Comparison of ENCODE assay signal across 18 cellular contexts in genomic region chr10:93567277-93568104, GRCh38. TPM values are rescaled to one million over a fixed set of nuclear protein-coding genes. Genes with fewer than 3 reads are reported as not detected.
DNase-seq lines count a peak whose midpoint lies in the region; ATAC-seq and TF ChIP-seq lines count a peak whose summit lies in the region.
"Had no signal": no experiment of that assay in that cellular context is flagged by ENCODE, and none has a peak within 500 bp of the region (broad histone marks: within the 10 kb centered on the region; RNA-seq: fewer than 3 reads in every experiment).

No MANE protein-coding gene starts in this region.

- peak overlapping the region in 1 of 4 donors; percentile 15 for H3K27ac ChIP-seq in transverse colon
- H3K27ac ChIP-seq: 22Rv1 had no signal

- TF ChIP-seq EP300 in transverse colon (IDR thresholded peaks at IDR 0.05; ENCODE audit: low read depth) = no peak

- no peak for TF ChIP-seq POLR2A in transverse colon (IDR thresholded peaks at IDR 0.05)

- H3K4me1 ChIP-seq in transverse colon = peaks cover 0 to 20% (median 6%) of the 10 kb centered on the region in 4 donors

- peak overlapping the region in 3 of 4 donors; percentile 7 to 50 (median 36) for H3K4me3 ChIP-seq in transverse colon

- H3K27ac Mint-ChIP-seq in endothelial cell (ENCODE audit: unreplicated experiment) (no peak overlapping the region), neural crest cell (ENCODE audit: unreplicated experiment) (no peak overlapping the region)
- H3K27ac Mint-ChIP-seq: effector memory CD8-positive, alpha-beta T cell; HFFc6; IgD-negative memory B cell; stimulated activated naive CD8-positive, alpha-beta T cell treated with anti-CD3 and anti-CD28 coated beads, Interleukin-15, amount 100 ng/mL, for 72 hours had no signal

- H3K9me3 ChIP-seq in transverse colon = no peaks in the 10 kb centered on the region

- 12 to 21% methylated on average over 8 to 33 of the region's 33 CpGs for WGBS in transverse colon (ENCODE audit: low coverage in 1 of 2), 2 donors

- peak overlapping the region; percentile 65 for H3K4me3 Mint-ChIP-seq in endothelial cell (ENCODE audit: unreplicated experiment)
- peak overlapping the region; percentile 74 for H3K4me3 Mint-ChIP-seq in neural crest cell
- H3K4me3 Mint-ChIP-seq: activated T-cell treated with anti-CD3 and anti-CD28 coated beads, Interleukin-2, amount 50 U/mL, for 4 hours; effector memory CD8-positive, alpha-beta T cell; stimulated activated naive CD8-positive, alpha-beta T cell treated with anti-CD3 and anti-CD28 coated beads, Interleukin-15, amount 100 ng/mL, for 72 hours had no signal

- peaks cover 52% of the 10 kb centered on the region for H3K27me3 ChIP-seq in transverse colon

- no peaks in the 10 kb centered on the region for H3K36me3 Mint-ChIP-seq in endothelial cell (ENCODE audit: low read depth, unreplicated experiment)
- no peaks in the 10 kb centered on the region for H3K36me3 Mint-ChIP-seq in neural crest cell (ENCODE audit: low read depth)
- H3K36me3 Mint-ChIP-seq: IgD-negative memory B cell had no signal

- no peaks in the 10 kb centered on the region for H3K36me3 ChIP-seq in transverse colon

- TF ChIP-seq CTCF in endothelial cell (IDR thresholded peaks at IDR 0.05; ENCODE audit: unreplicated experiment) (no peak), neural crest cell (conservative IDR thresholded peaks at IDR 0.05) (no peak), transverse colon (IDR thresholded peaks at IDR 0.05) (no peak)

- H3K4me1 Mint-ChIP-seq in endothelial cell (ENCODE audit: unreplicated experiment) = peaks cover 6% of the 10 kb centered on the region
- H3K4me1 Mint-ChIP-seq in neural crest cell = peaks cover 8% of the 10 kb centered on the region

- in situ Hi-C loops in transverse colon (cut with MboI; ENCODE audit: low pct_ligation_motif_present in 1 of 4, low pct_unique_long_range_greater_than_20kb in 1 of 4, low sequenced_read_pairs in 3 of 4) = no loop called here

- no peaks in the 10 kb centered on the region for H3K9me3 Mint-ChIP-seq in endothelial cell (ENCODE audit: unreplicated experiment)
- H3K9me3 Mint-ChIP-seq in neural crest cell = no peaks in the 10 kb centered on the region
- H3K9me3 Mint-ChIP-seq: activated T-cell treated with anti-CD3 and anti-CD28 coated beads, Interleukin-2, amount 50 U/mL, for 4 hours; effector memory CD8-positive, alpha-beta T cell; HFFc6; stimulated activated naive CD8-positive, alpha-beta T cell treated with anti-CD3 and anti-CD28 coated beads, Interleukin-15, amount 100 ng/mL, for 72 hours had no signal

- H3K27me3 Mint-ChIP-seq in endothelial cell (ENCODE audit: unreplicated experiment) (peaks cover 18% of the 10 kb centered on the region), neural crest cell (ENCODE audit: low read depth) (peaks cover 86% of the 10 kb centered on the region)

- intact Hi-C loops in transverse colon (cut with DNase I; ENCODE audit: low total_unique reads) = no loop called here

- no peak for ATAC-seq in HG03159 (IDR thresholded peaks at IDR 0.05; ENCODE audit: unreplicated experiment)
- ATAC-seq: effector memory CD8-positive, alpha-beta T cell; stimulated activated naive CD8-positive, alpha-beta T cell treated with anti-CD3 and anti-CD28 coated beads, Interleukin-15, amount 100 ng/mL, for 72 hours had no signal

- DNase-seq in DMS53 (lab: John Stamatoyannopoulos, UW) = peak; percentile 73
- no peak for DNase-seq in DMS53 treated with DMSO at 0.1 percent for 48 hours (lab: John Stamatoyannopoulos, UW; ENCODE audit: unreplicated experiment)
- no peak for DNase-seq in endothelial cell (ENCODE audit: low spot score)
- DNase-seq in neural crest cell (ENCODE audit: low read depth, low spot score) = no peak
- DNase-seq in transverse colon = no peak
- DNase-seq in NCI-H510A (lab: John Stamatoyannopoulos, UW) = no peak
- no peak for DNase-seq in HCEC 1CT
- DNase-seq: activated CD4-positive, alpha-beta T cell treated with anti-CD3 and anti-CD28 coated beads for 4 hours; activated T-cell treated with anti-CD3 and anti-CD28 coated beads, Interleukin-2, amount 50 U/mL, for 4 hours; effector memory CD8-positive, alpha-beta T cell; HFFc6; stimulated activated naive CD8-positive, alpha-beta T cell treated with anti-CD3 and anti-CD28 coated beads, Interleukin-15, amount 100 ng/mL, for 72 hours; T-helper 1 cell had no signal

RNA-seq across cellular contexts. Expression of gene FFAR4, which starts 1.0 kb away (rescaled TPM):
- total RNA-seq in endothelial cell (ENCODE audit: unreplicated experiment) (not detected), neural crest cell (0.09 TPM in 1 of 2 replicates, not detected in the other), transverse colon (10 to 100 TPM in 3 of 4 donors, under 1 TPM in 1; 0.75 to 17.1 (median 12.9) TPM)
- total RNA-seq: activated T-cell treated with anti-CD3 and anti-CD28 coated beads, Interleukin-2, amount 50 U/mL, for 4 hours; glomerular endothelial cell; HFFc6 had no signal

RNA-seq across cellular contexts. Expression of gene RBP4, which starts 33.5 kb away (rescaled TPM):
- not detected for total RNA-seq in endothelial cell (ENCODE audit: unreplicated experiment)
- total RNA-seq in neural crest cell = not detected in 2 replicates
- 10 to 100 TPM in 2 of 4 donors, 1 to 10 TPM in 2; 3.4 to 18.0 (median 7.1) TPM for total RNA-seq in transverse colon
- total RNA-seq: glomerular endothelial cell, HFFc6 had no signal

RNA-seq across cellular contexts. Expression of gene PDE6C, which starts 44.8 kb away (rescaled TPM):
- total RNA-seq in endothelial cell (ENCODE audit: unreplicated experiment) (not detected), neural crest cell (not detected in 2 replicates), transverse colon (not detected)
- total RNA-seq: activated T-cell treated with anti-CD3 and anti-CD28 coated beads, Interleukin-2, amount 50 U/mL, for 4 hours; glomerular endothelial cell; HFFc6; posterior vena cava had no signal
